In genomic region chr20:5996765-5997164, GRCh38 we compare ENCODE assay signal across 9 cellular contexts. TPM values are rescaled to one million over a fixed set of nuclear protein-coding genes. Genes with fewer than 3 reads are reported as not detected.
DNase-seq lines count a peak whose midpoint lies in the region; ATAC-seq and TF ChIP-seq lines count a peak whose summit lies in the region.
"Had no signal": no experiment of that assay in that cellular context is flagged by ENCODE, and none has a peak within 500 bp of the region (broad histone marks: within the 10 kb centered on the region; RNA-seq: fewer than 3 reads in every experiment).

No MANE protein-coding gene starts in this region.

- WGBS in adrenal gland, 4 donors, result 80 to 93% (median 89%) methylated on average over 1 of the region's 1 CpG
- WGBS in mesenchymal stem cell, result no CpG with 5 or more reads among the region's 1 CpG

- ATAC-seq in HG03039 (IDR thresholded peaks at IDR 0.05; ENCODE audit: unreplicated experiment), result peak; percentile 75
- peak; percentile 35 to 63 for ATAC-seq in lower lobe of right lung

- no peak overlapping the region for H3K4ac ChIP-seq in mesenchymal stem cell (ENCODE audit: low read depth in 1 of 2, low read length in 2 of 2)

- no peak overlapping the region for H2BK15ac ChIP-seq in mesenchymal stem cell (ENCODE audit: low read depth, poor library complexity, severe bottlenecking)

- H3K4me3 Mint-ChIP-seq in T-helper 1 cell treated with Interleukin-12 subunit alpha and Interleukin-12 subunit beta and Interleukin-4 antibody, amounts not matched to agents 30 μg/mL and 1 μg/mL, for 36 hours, result no peak overlapping the region

- H3K4me3 ChIP-seq in lower lobe of right lung, result no peak overlapping the region
- no peak overlapping the region for H3K4me3 ChIP-seq in adrenal gland
- no peak overlapping the region for H3K4me3 ChIP-seq in mesenchymal stem cell (ENCODE audit: insufficient read depth in 1 of 2, low read depth in 1 of 2, low read length in 2 of 2)

- H3K27me3 Mint-ChIP-seq in T-helper 1 cell treated with Interleukin-12 subunit alpha and Interleukin-12 subunit beta and Interleukin-4 antibody, amounts not matched to agents 30 μg/mL and 1 μg/mL, for 36 hours (ENCODE audit: low read depth), result no peaks in the 10 kb centered on the region

- H3K4me1 Mint-ChIP-seq in T-helper 1 cell treated with Interleukin-12 subunit alpha and Interleukin-12 subunit beta and Interleukin-4 antibody, amounts not matched to agents 30 μg/mL and 1 μg/mL, for 36 hours (ENCODE audit: low read depth), result peaks cover 16% of the 10 kb centered on the region

- no peak overlapping the region for H3K23ac ChIP-seq in mesenchymal stem cell (ENCODE audit: low read length in 2 of 2)

- no peak overlapping the region for H2AFZ ChIP-seq in mesenchymal stem cell (ENCODE audit: low read depth, low read length)

- peak overlapping the region; percentile 62 for H3K27ac Mint-ChIP-seq in T-helper 1 cell treated with Interleukin-12 subunit alpha and Interleukin-12 subunit beta and Interleukin-4 antibody, amounts not matched to agents 30 μg/mL and 1 μg/mL, for 36 hours

- H3K4me1 ChIP-seq in lower lobe of right lung (no peaks in the 10 kb centered on the region), adrenal gland (replicated peaks in 1 of 2) (peaks cover under 1 to 4% of the 10 kb centered on the region in 2 donors), mesenchymal stem cell (ENCODE audit: control insufficient read depth, insufficient read depth, low read depth, low read length) (peaks cover 2% of the 10 kb centered on the region)

- peaks cover 6% of the 10 kb centered on the region for H3K36me3 Mint-ChIP-seq in T-helper 1 cell treated with Interleukin-12 subunit alpha and Interleukin-12 subunit beta and Interleukin-4 antibody, amounts not matched to agents 30 μg/mL and 1 μg/mL, for 36 hours (ENCODE audit: low read depth)

- H3K27ac ChIP-seq in lower lobe of right lung, result no peak overlapping the region
- no peak overlapping the region for H3K27ac ChIP-seq in adrenal gland
- no peak overlapping the region for H3K27ac ChIP-seq in mesenchymal stem cell (ENCODE audit: low read length, poor library complexity, severe bottlenecking)

- peak; percentile 28 for DNase-seq in activated naive CD4-positive, alpha-beta T cell treated with Interleukin-2 at 50 U/mL for 16 hours
- DNase-seq in activated naive CD4-positive, alpha-beta T cell (lab: John Stamatoyannopoulos, UW), result no peak
- no peak for DNase-seq in lower lobe of right lung
- DNase-seq in adrenal gland, result no peak
- DNase-seq in mesenchymal stem cell, result no peak
- no peak for DNase-seq in cerebellar cortex (ENCODE audit: low spot score)
- DNase-seq: left cardiac atrium had no signal

- H3K27me3 ChIP-seq in lower lobe of right lung (ENCODE audit: low read depth), result no peaks in the 10 kb centered on the region
- no peaks in the 10 kb centered on the region for H3K27me3 ChIP-seq in adrenal gland
- no peaks in the 10 kb centered on the region for H3K27me3 ChIP-seq in mesenchymal stem cell (ENCODE audit: control insufficient read depth in 1 of 2, insufficient read depth in 1 of 2, low read length in 2 of 2)

- no peak overlapping the region for H2BK12ac ChIP-seq in mesenchymal stem cell (ENCODE audit: low read length in 2 of 2)

- no peaks in the 10 kb centered on the region for H3K9me3 Mint-ChIP-seq in T-helper 1 cell treated with Interleukin-12 subunit alpha and Interleukin-12 subunit beta and Interleukin-4 antibody, amounts not matched to agents 30 μg/mL and 1 μg/mL, for 36 hours

- no peaks in the 10 kb centered on the region for H3K9me3 ChIP-seq in lower lobe of right lung
- no peaks in the 10 kb centered on the region for H3K9me3 ChIP-seq in adrenal gland (replicated peaks in 1 of 3)
- H3K9me3 ChIP-seq in mesenchymal stem cell (ENCODE audit: control insufficient read depth, low read length), result no peaks in the 10 kb centered on the region

- peaks cover 3% of the 10 kb centered on the region for H3K79me1 ChIP-seq in mesenchymal stem cell (replicated peaks; ENCODE audit: low read length, poor library complexity, severe bottlenecking)

- no peak overlapping the region for H3K14ac ChIP-seq in mesenchymal stem cell (ENCODE audit: low read length in 2 of 2)

- H2BK120ac ChIP-seq in mesenchymal stem cell (ENCODE audit: low read depth, low read length), result no peak overlapping the region

- TF ChIP-seq CTCF in lower lobe of right lung (IDR thresholded peaks at IDR 0.05) (no peak), adrenal gland (IDR thresholded peaks at IDR 0.05) (no peak)

- H3K18ac ChIP-seq in mesenchymal stem cell (ENCODE audit: low read depth in 1 of 2, low read length in 2 of 2), result no peak overlapping the region

- no peak overlapping the region for H2AK5ac ChIP-seq in mesenchymal stem cell (ENCODE audit: low read length, severe bottlenecking)

- H4K91ac ChIP-seq in mesenchymal stem cell (ENCODE audit: low read length), result no peak overlapping the region

- no peak overlapping the region for H3K4me2 ChIP-seq in mesenchymal stem cell (ENCODE audit: low read length, poor library complexity, severe bottlenecking)

- H3K9ac ChIP-seq in mesenchymal stem cell (ENCODE audit: low read length), result no peak overlapping the region

- intact Hi-C loops in lower lobe of right lung (cut with DNase I) (no loop called here), adrenal gland (cut with DNase I) (no loop called here)

- H3K36me3 ChIP-seq in lower lobe of right lung, result peaks cover 7% of the 10 kb centered on the region
- H3K36me3 ChIP-seq in adrenal gland (replicated peaks in 1 of 2), result no peaks in the 10 kb centered on the region
- peaks cover 5 to 15% of the 10 kb centered on the region in 2 experiments for H3K36me3 ChIP-seq in mesenchymal stem cell (ENCODE audit: control insufficient read depth in 1 of 2, insufficient read depth in 2 of 2, low read depth in 1 of 2, low read length in 2 of 2)

- TF ChIP-seq POLR2A in adrenal gland (IDR thresholded peaks at IDR 0.05), result no peak

- H2BK5ac ChIP-seq in mesenchymal stem cell (ENCODE audit: low read depth, low read length, poor library complexity, severe bottlenecking), result no peak overlapping the region

- no peak overlapping the region for H4K8ac ChIP-seq in mesenchymal stem cell (ENCODE audit: low read length)

RNA-seq across cellular contexts. Expression of gene CRLS1, which starts 9.2 kb away (rescaled TPM):
- total RNA-seq in lower lobe of right lung (47.9 TPM), adrenal gland (100 to 1,000 TPM in 2 of 8 donors, 10 to 100 TPM in 6; 45.5 to 116 (median 70.5) TPM)
- 100 to 1,000 TPM in 2 of 3 donors, 10 to 100 TPM in 1; 69.9 to 156 (median 136) TPM for polyA plus RNA-seq in adrenal gland
- polyA plus RNA-seq in mesenchymal stem cell (2013, experiment 1 of 2), result 39.4 TPM
- 39.3 TPM for polyA plus RNA-seq in mesenchymal stem cell (2013, experiment 2 of 2)

RNA-seq across cellular contexts. Expression of gene MCM8, which starts 46.3 kb away (rescaled TPM):
- 6.0 TPM for total RNA-seq in lower lobe of right lung
- 1 to 10 TPM; 1.8 to 9.3 (median 5.8) TPM for total RNA-seq in adrenal gland
- polyA plus RNA-seq in adrenal gland, result 1 to 10 TPM; 1.9 to 4.5 (median 2.6) TPM
- 3.2 TPM for polyA plus RNA-seq in mesenchymal stem cell (2013, experiment 1 of 2)
- 3.2 TPM for polyA plus RNA-seq in mesenchymal stem cell (2013, experiment 2 of 2)

RNA-seq across cellular contexts. Expression of gene TRMT6, which starts 46.4 kb away (rescaled TPM):
- total RNA-seq in lower lobe of right lung (11.0 TPM), adrenal gland (10 to 100 TPM in 7 of 8 donors, 1 to 10 TPM in 1; 8.9 to 18.8 (median 15.1) TPM)
- polyA plus RNA-seq in adrenal gland, result 10 to 100 TPM; 12.5 to 32.0 (median 15.0) TPM
- 11.9 TPM for polyA plus RNA-seq in mesenchymal stem cell (2013, experiment 1 of 2)
- 12.2 TPM for polyA plus RNA-seq in mesenchymal stem cell (2013, experiment 2 of 2)

RNA-seq across cellular contexts. Expression of gene LRRN4, which starts 57.1 kb away (rescaled TPM):
- total RNA-seq in lower lobe of right lung (42.6 TPM), adrenal gland (under 1 TPM in 2 of 8 donors, not detected in 6; 0.11 to 0.17 TPM)
- under 1 TPM in 1 of 3 donors, not detected in 2; 0.07 TPM for polyA plus RNA-seq in adrenal gland
- polyA plus RNA-seq in mesenchymal stem cell (2013, experiment 1 of 2), result 17.1 TPM
- polyA plus RNA-seq in mesenchymal stem cell (2013, experiment 2 of 2), result 15.9 TPM
